Comparison of ENCODE assay signal across 12 cellular contexts in genomic region chr18:74457743-74458465, GRCh38. TPM values are rescaled to one million over a fixed set of nuclear protein-coding genes. Genes with fewer than 3 reads are reported as not detected.
DNase-seq lines count a peak whose midpoint lies in the region; ATAC-seq and TF ChIP-seq lines count a peak whose summit lies in the region.
"Had no signal": no experiment of that assay in that cellular context is flagged by ENCODE, and none has a peak within 500 bp of the region (broad histone marks: within the 10 kb centered on the region; RNA-seq: fewer than 3 reads in every experiment).

No MANE protein-coding gene starts in this region.

- no peaks in the 10 kb centered on the region for H3K36me3 ChIP-seq in CD4-positive, CD25-positive, alpha-beta regulatory T cell (ENCODE audit: control insufficient read depth, insufficient read depth, low read length)
- H3K36me3 ChIP-seq in Panc1 (ENCODE audit: control insufficient read depth, insufficient read depth, low read length) (no peaks in the 10 kb centered on the region), neuronal stem cell (replicated peaks in 1 of 2; ENCODE audit: control insufficient read depth in 2 of 2, insufficient read depth in 2 of 2, low read length in 2 of 2) (no peaks in the 10 kb centered on the region), prostate gland (no peaks in the 10 kb centered on the region)

- no peak overlapping the region for H3K9ac ChIP-seq in neuronal stem cell (ENCODE audit: low read depth, low read length, poor library complexity)

- H4K8ac ChIP-seq in neuronal stem cell (ENCODE audit: low read depth, low read length): no peak overlapping the region

- H2BK15ac ChIP-seq in neuronal stem cell (ENCODE audit: low read length): peak overlapping the region; percentile 84

- peaks cover 4% of the 10 kb centered on the region for H3K4me1 ChIP-seq in CD4-positive, CD25-positive, alpha-beta regulatory T cell (ENCODE audit: control insufficient read depth, insufficient read depth, low read length, poor library complexity, severe bottlenecking)
- H3K4me1 ChIP-seq in Panc1 (ENCODE audit: control insufficient read depth, insufficient read depth, low read length) (no peaks in the 10 kb centered on the region; the same call in 1 of the 2 replicates), neuronal stem cell (ENCODE audit: control insufficient read depth in 2 of 2, insufficient read depth in 1 of 2, low read depth in 1 of 2, low read length in 2 of 2) (peaks cover 5 to 30% of the 10 kb centered on the region in 2 donors), prostate gland (replicated peaks) (peaks cover 3% of the 10 kb centered on the region)

- no peak overlapping the region for H3K4ac ChIP-seq in neuronal stem cell (ENCODE audit: low read length)

- no peak for TF ChIP-seq CTCF in Panc1 (IDR thresholded peaks at IDR 0.05)
- TF ChIP-seq CTCF in prostate gland (IDR thresholded peaks at IDR 0.05): no peak

- POLR2A ChIA-PET in Panc1 (lab: Charles Lee): no interaction called here

- H3K4me1 Mint-ChIP-seq in CD4-positive, CD25-positive, alpha-beta regulatory T cell: peaks cover 0 to 8% (median under 1%) of the 10 kb centered on the region in 4 donors

- H3K18ac ChIP-seq in neuronal stem cell (ENCODE audit: low read length): peak overlapping the region; percentile 86

- intact Hi-C loops in Panc1 (cut with micrococcal nuclease; ENCODE audit: unreplicated experiment) (no loop called here), head of caudate nucleus (cut with DNase I) (no loop called here), prostate gland (cut with DNase I) (no loop called here)

- no peak for ATAC-seq in CD4-positive, CD25-positive, alpha-beta regulatory T cell (ENCODE audit: low read depth in 2 of 2)
- ATAC-seq in Panc1: 0 out of 2 replicates have a peak, but pooled peaks have one; percentile 4
- ATAC-seq: GM12878 had no signal

- no peak overlapping the region for H3K23ac ChIP-seq in neuronal stem cell (ENCODE audit: low read depth, low read length, poor library complexity)

- CTCF ChIA-PET in Panc1 (lab: Charles Lee): no interaction called here

- H2BK5ac ChIP-seq in neuronal stem cell (ENCODE audit: low read length): no peak overlapping the region

- no peak for TF ChIP-seq POLR2A in prostate gland (IDR thresholded peaks at IDR 0.05)

- no CpG with 5 or more reads among the region's 33 CpGs for WGBS in neuronal stem cell (ENCODE audit: extremely low coverage in 2 of 2, insufficient read length in 2 of 2, insufficient replicate concordance in 1 of 2), 2 donors
- 13% methylated on average over 33 of the region's 33 CpGs for WGBS in prostate gland

- H3K4me3 Mint-ChIP-seq in CD4-positive, CD25-positive, alpha-beta regulatory T cell: peak overlapping the region in 3 of 4 donors; percentile 67 to 82 (median 79)
- H3K4me3 Mint-ChIP-seq: activated B cell treated with CpG ODN at 0.5 μM for 24 hours had no signal

- no peak overlapping the region for H3K27ac ChIP-seq in CD4-positive, CD25-positive, alpha-beta regulatory T cell (ENCODE audit: insufficient read depth, low read length, poor library complexity, severe bottlenecking)
- no peak overlapping the region for H3K27ac ChIP-seq in Panc1 (ENCODE audit: low read length)
- no peak overlapping the region for H3K27ac ChIP-seq in neuronal stem cell (replicated peaks; ENCODE audit: low read length)
- H3K27ac ChIP-seq in prostate gland: no peak overlapping the region

- no peak overlapping the region for H4K91ac ChIP-seq in neuronal stem cell (ENCODE audit: low read depth, low read length, poor library complexity)

- DNase-seq in CD4-positive, CD25-positive, alpha-beta regulatory T cell: no peak
- no peak for DNase-seq in Panc1 (ENCODE audit: low read depth, low spot score)
- peak; percentile 72 to 96 (median 86) for DNase-seq in head of caudate nucleus
- no peak for DNase-seq in neuronal stem cell (ENCODE audit: low spot score)
- DNase-seq in prostate gland (ENCODE audit: low spot score): no peak
- DNase-seq in stimulated activated CD4-positive, alpha-beta T cell treated with anti-CD3 and anti-CD28 coated beads, Interleukin-4, amount 100 ng/mL, for 1 hour: no peak
- DNase-seq in NCI-H524 (lab: John Stamatoyannopoulos, UW): no peak
- DNase-seq in iPS-NIHi7 (ENCODE audit: extremely low spot score): no peak
- DNase-seq: activated B cell treated with CpG ODN at 0.5 μM for 24 hours, NCI-H187 treated with DMSO at 0.1 percent for 48 hours had no signal

- H2AK5ac ChIP-seq in neuronal stem cell (ENCODE audit: low read depth, low read length): peak overlapping the region; percentile 95

- no peaks in the 10 kb centered on the region for H3K9me3 ChIP-seq in CD4-positive, CD25-positive, alpha-beta regulatory T cell (ENCODE audit: control insufficient read depth in 2 of 2, low read length in 2 of 2)
- H3K9me3 ChIP-seq in Panc1 (ENCODE audit: control insufficient read depth, insufficient read depth, low read depth, low read length) (no peaks in the 10 kb centered on the region), neuronal stem cell (replicated peaks in 1 of 2; ENCODE audit: control insufficient read depth in 2 of 2, insufficient read depth in 1 of 2, low read depth in 1 of 2, low read length in 2 of 2) (no peaks in the 10 kb centered on the region), prostate gland (no peaks in the 10 kb centered on the region)

- no peaks in the 10 kb centered on the region for H3K36me3 Mint-ChIP-seq in CD4-positive, CD25-positive, alpha-beta regulatory T cell

- H3K79me1 ChIP-seq in neuronal stem cell (ENCODE audit: low read depth, low read length): no peaks in the 10 kb centered on the region

- H3K27ac Mint-ChIP-seq in CD4-positive, CD25-positive, alpha-beta regulatory T cell: no peak overlapping the region
- H3K27ac Mint-ChIP-seq: activated B cell treated with CpG ODN at 0.5 μM for 24 hours had no signal

- H3K27me3 Mint-ChIP-seq in CD4-positive, CD25-positive, alpha-beta regulatory T cell: peaks cover 61% of the 10 kb centered on the region

- no peak overlapping the region for H2AFZ ChIP-seq in neuronal stem cell (ENCODE audit: low read length)

- H3K9me3 Mint-ChIP-seq in CD4-positive, CD25-positive, alpha-beta regulatory T cell: peaks cover 0 to 2% (median 0%) of the 10 kb centered on the region in 7 donors
- H3K9me3 Mint-ChIP-seq: activated B cell treated with CpG ODN at 0.5 μM for 24 hours had no signal

- no TSS peak for BruUV-seq in Panc1 (replicated peaks; lab: Mats Ljungman, UMichigan)

- no peak overlapping the region for H3K14ac ChIP-seq in neuronal stem cell (ENCODE audit: low read length)

- H3K4me3 ChIP-seq in CD4-positive, CD25-positive, alpha-beta regulatory T cell (ENCODE audit: low read depth, low read length): no peak overlapping the region
- H3K4me3 ChIP-seq in Panc1 (ENCODE audit: low read depth in 2 of 2, low read length in 2 of 2) (peak overlapping the region in 1 of 2 experiments; percentile 26; a peak in 1 of 4 replicates), neuronal stem cell (ENCODE audit: low read length in 2 of 2) (peak overlapping the region in 1 of 2 donors; percentile 94), prostate gland (no peak overlapping the region)
- H3K4me3 ChIP-seq: GM12878 had no signal

- in situ Hi-C loops in Panc1 (cut with HindIII; ENCODE audit: low pct_unique_long_range_greater_than_20kb, low sequenced_read_pairs): no loop called here

- peak overlapping the region; percentile 76 for H3K4me2 ChIP-seq in neuronal stem cell (ENCODE audit: insufficient read depth, low read length, poor library complexity, severe bottlenecking)

- H2BK12ac ChIP-seq in neuronal stem cell (ENCODE audit: low read length): peak overlapping the region; percentile 80

- H2BK120ac ChIP-seq in neuronal stem cell (ENCODE audit: low read depth, low read length): peak overlapping the region; percentile 33

- peaks cover 12% of the 10 kb centered on the region for H3K27me3 ChIP-seq in CD4-positive, CD25-positive, alpha-beta regulatory T cell (ENCODE audit: control insufficient read depth, insufficient read depth, low read length)
- H3K27me3 ChIP-seq in Panc1 (ENCODE audit: control insufficient read depth, insufficient read depth, low read length) (peaks cover 36% of the 10 kb centered on the region), neuronal stem cell (ENCODE audit: control insufficient read depth in 3 of 3, insufficient read depth in 3 of 3, low read depth in 1 of 3, low read length in 3 of 3) (peaks cover 0 to 82% (median 2%) of the 10 kb centered on the region in 3 experiments), prostate gland (replicated peaks; ENCODE audit: insufficient read depth) (peaks cover 7% of the 10 kb centered on the region)

RNA-seq across cellular contexts. Expression of gene DIPK1C, which starts 0.8 kb away (rescaled TPM):
- not detected for total RNA-seq in CD4-positive, CD25-positive, alpha-beta regulatory T cell
- polyA plus RNA-seq in CD4-positive, CD25-positive, alpha-beta regulatory T cell: not detected
- 0.26 TPM for total RNA-seq in Panc1 (2021; ENCODE audit: unreplicated experiment)
- polyA plus RNA-seq in Panc1 (2012; ENCODE audit: insufficient read length): 0.86 TPM
- polyA plus RNA-seq in neuronal stem cell (2013, experiment 1 of 2): 15.9 TPM
- polyA plus RNA-seq in neuronal stem cell (2013, experiment 2 of 2): 15.6 TPM
- total RNA-seq in prostate gland: 10 to 100 TPM in 1 of 2 donors, not detected in 1; 10.8 TPM
- total RNA-seq: activated B cell treated with CpG ODN at 0.5 μM for 24 hours, GM12878, RPMI7951 had no signal
- polyA plus RNA-seq: GM12878 had no signal

RNA-seq across cellular contexts. Expression of gene CNDP2, which starts 38.3 kb away (rescaled TPM):
- 121 TPM for total RNA-seq in CD4-positive, CD25-positive, alpha-beta regulatory T cell
- 100 to 1,000 TPM; 101 to 136 (median 106) TPM for polyA plus RNA-seq in CD4-positive, CD25-positive, alpha-beta regulatory T cell
- 310 TPM for total RNA-seq in Panc1 (2021; ENCODE audit: unreplicated experiment)
- 250 TPM for polyA plus RNA-seq in Panc1 (2012; ENCODE audit: insufficient read length)
- polyA plus RNA-seq in neuronal stem cell (2013, experiment 1 of 2): 104 TPM
- polyA plus RNA-seq in neuronal stem cell (2013, experiment 2 of 2): 104 TPM
- total RNA-seq in prostate gland: 100 to 1,000 TPM; 144 to 294 TPM

Comparison
In these comparisons a context has a peak if more than half of its experiments do, and no peak if none do; other contexts are left out.
1. DNase-seq: peak in head of caudate nucleus (42 of 42); none in CD4-positive, CD25-positive, alpha-beta regulatory T cell (0 of 3), Panc1 (single experiment), neuronal stem cell (single experiment), prostate gland (single experiment), stimulated activated CD4-positive, alpha-beta T cell treated with anti-CD3 and anti-CD28 coated beads, Interleukin-4, amount 100 ng/mL, for 1 hour (single experiment), NCI-H524 (0 of 2) and iPS-NIHi7 (single experiment).